8 cellular contexts compared by ENCODE assay signal in genomic region chr16:9072806-9073341, GRCh38. TPM values are rescaled to one million over a fixed set of nuclear protein-coding genes. Genes with fewer than 3 reads are reported as not detected.
DNase-seq lines count a peak whose midpoint lies in the region; ATAC-seq and TF ChIP-seq lines count a peak whose summit lies in the region.

No MANE protein-coding gene starts in this region.

- TF ChIP-seq POLR2A in uterus (IDR thresholded peaks at IDR 0.05) = no peak

- CTCF ChIA-PET in mammary epithelial cell (lab: Charles Lee; ENCODE audit: low non-redundant PET) = interaction anchor here (0.7 kb wide), 1 partner anchor 51 kb away, joined by 3 read pairs; no protein-coding TSS in a partner anchor

- WGBS in mammary epithelial cell (ENCODE audit: low coverage, missing lambda C conversion rate) = 1% methylated on average over 6 of the region's 6 CpGs

- intact Hi-C loops in mammary epithelial cell (cut with micrococcal nuclease) = no loop called here
- intact Hi-C loops in left colon (cut with DNase I, micrococcal nuclease) = no loop called here
- intact Hi-C loops in uterus (cut with DNase I; ENCODE audit: low total_unique reads) = no loop called here

- peak; percentile 54 for ATAC-seq in GM19455 (IDR thresholded peaks at IDR 0.05; ENCODE audit: unreplicated experiment)
- no peak for ATAC-seq in left colon

- peak overlapping the region; percentile 73 for H3K9ac ChIP-seq in mammary epithelial cell (ENCODE audit: insufficient read depth, low read length)

- H3K4me2 ChIP-seq in mammary epithelial cell (ENCODE audit: insufficient read depth, low read depth, low read length) = peak overlapping the region; percentile 39

- H3K9me3 ChIP-seq in mammary epithelial cell (replicated peaks; ENCODE audit: insufficient read depth, low read length) (no peaks in the 10 kb centered on the region), uterus (no peaks in the 10 kb centered on the region)

- dilution Hi-C loops in mammary epithelial cell (cut with HindIII; ENCODE audit: low sequenced_read_pairs) = no loop called here

- TF ChIP-seq CTCF in mammary epithelial cell (conservative IDR thresholded peaks at IDR 0.05 in 1 of 2, IDR thresholded peaks at IDR 0.05 in 1 of 2; ENCODE audit: extremely low read depth in 1 of 2, insufficient read depth in 1 of 2, low read depth in 1 of 2, low read length in 2 of 2) = no peak
- no peak for TF ChIP-seq CTCF in uterus (IDR thresholded peaks at IDR 0.05)

- H3K4me3 ChIP-seq in mammary epithelial cell (replicated peaks in 1 of 3; ENCODE audit: insufficient read depth in 1 of 3, low read depth in 2 of 3, low read length in 3 of 3) (no peak overlapping the region), uterus (no peak overlapping the region)

- peak overlapping the region; percentile 56 for H2AFZ ChIP-seq in mammary epithelial cell (ENCODE audit: low read depth, low read length)

- DNase-seq in AG20443 (ENCODE audit: low spot score) (peak; percentile 71), NCI-H146 treated with DMSO at 0.1 percent for 48 hours (lab: John Stamatoyannopoulos, UW; ENCODE audit: unreplicated experiment) (peak; percentile 49), mammary epithelial cell (peak; percentile 93), left colon (no peak), uterus (no peak), NOMO-1 treated with DMSO at 0.1 percent for 48 hours (lab: John Stamatoyannopoulos, UW; ENCODE audit: unreplicated experiment) (no peak), CD1c-positive myeloid dendritic cell (ENCODE audit: extremely low spot score) (no peak)

- H3K36me3 ChIP-seq in mammary epithelial cell (ENCODE audit: insufficient read depth, low read length) (no peaks in the 10 kb centered on the region), uterus (no peaks in the 10 kb centered on the region)

- H3K27ac ChIP-seq in mammary epithelial cell (ENCODE audit: insufficient read depth, low read depth, low read length) (peak overlapping the region; percentile 93), uterus (no peak overlapping the region)

- peaks cover 54% of the 10 kb centered on the region for H3K4me1 ChIP-seq in mammary epithelial cell (ENCODE audit: insufficient read depth, low read length)
- no peaks in the 10 kb centered on the region for H3K4me1 ChIP-seq in uterus

- no peaks in the 10 kb centered on the region for H3K79me2 ChIP-seq in mammary epithelial cell (ENCODE audit: insufficient read depth, low read length)

- BruUV-seq in mammary epithelial cell (replicated peaks; lab: Mats Ljungman, UMichigan) = no TSS peak

- H4K20me1 ChIP-seq in mammary epithelial cell (ENCODE audit: insufficient read depth, low read length) = no peaks in the 10 kb centered on the region

- in situ Hi-C loops in mammary epithelial cell (cut with MboI; ENCODE audit: low sequenced_read_pairs in 2 of 2) = no loop called here

- no peaks in the 10 kb centered on the region for H3K27me3 ChIP-seq in mammary epithelial cell (ENCODE audit: insufficient read depth, low read length)
- H3K27me3 ChIP-seq in uterus = no peaks in the 10 kb centered on the region

RNA-seq across cellular contexts. Expression of gene HAPSTR1, which starts 18.6 kb away (rescaled TPM):
- total RNA-seq in mammary epithelial cell (100 to 1,000 TPM in 1 of 2 donors, 10 to 100 TPM in 1; 92.6 to 124 TPM), left colon (10 to 100 TPM; 46.4 to 58.9 TPM), uterus (100 to 1,000 TPM in 1 of 4 donors, 10 to 100 TPM in 3; 16.1 to 113 (median 45.9) TPM)
- 21.6 TPM for polyA plus RNA-seq in mammary epithelial cell
- polyA minus RNA-seq in mammary epithelial cell = 84.4 TPM

Comparison
In these comparisons a context has a peak if more than half of its experiments do, and no peak if none do; other contexts are left out.
1. DNase-seq: peak in AG20443 (single experiment), NCI-H146 treated with DMSO at 0.1 percent for 48 hours (single experiment) and mammary epithelial cell (single experiment); none in left colon (0 of 2), uterus (0 of 2), NOMO-1 treated with DMSO at 0.1 percent for 48 hours (single experiment) and CD1c-positive myeloid dendritic cell (single experiment).